In the genomic region with DNA sequence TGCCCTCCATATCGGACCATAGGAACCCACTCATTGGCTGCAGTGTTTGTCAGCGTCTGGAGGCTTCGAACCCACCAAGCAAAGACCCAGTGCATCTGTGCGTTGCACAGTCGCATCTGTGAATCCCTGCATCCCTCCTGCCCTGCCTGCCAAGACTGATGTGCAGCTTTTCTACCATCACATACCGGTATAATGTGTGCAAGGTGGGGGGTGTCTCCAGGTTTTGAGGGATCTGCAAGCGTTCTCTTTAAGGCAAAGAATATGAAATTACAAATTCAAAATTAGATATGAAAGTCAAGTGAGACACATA, we compare ENCODE assay signal across 8 cellular contexts. TPM values are rescaled to one million over a fixed set of nuclear protein-coding genes. Genes with fewer than 3 reads are reported as not detected.
DNase-seq lines count a peak whose midpoint lies in the region; ATAC-seq, FAIRE-seq and TF ChIP-seq lines count a peak whose summit lies in the region.

No MANE protein-coding gene starts in this region.

- no peak for TF ChIP-seq POLR2A in spleen (IDR thresholded peaks at IDR 0.05)

- no peak for DNase-seq in HL-60 (ENCODE audit: low read depth in 1 of 2, low spot score in 1 of 2)
- no peak for DNase-seq in spleen
- no peak for DNase-seq in HT-29 (ENCODE audit: low spot score)
- DNase-seq in RCC 7860 (ENCODE audit: low spot score), result no peak
- DNase-seq in NCI-H187 treated with DMSO at 0.1 percent for 48 hours (lab: John Stamatoyannopoulos, UW), result no peak

- H3K27ac Mint-ChIP-seq in activated T-helper 17 cell treated with anti-CD3 and anti-CD28 coated beads, Interleukin-2, amount 50 U/mL, for 72 hours, result peak overlapping the region; percentile 90

- peaks cover 8 to 21% (median 17%) of the 10 kb centered on the region in 6 donors for H3K4me1 ChIP-seq in spleen

- peaks cover 23% of the 10 kb centered on the region for H3K4me1 Mint-ChIP-seq in activated T-helper 17 cell treated with anti-CD3 and anti-CD28 coated beads, Interleukin-2, amount 50 U/mL, for 72 hours

- no peak for ATAC-seq in activated T-helper 17 cell treated with anti-CD3 and anti-CD28 coated beads, Interleukin-2, amount 50 U/mL, for 72 hours (replicated peaks)
- no peak for ATAC-seq in GM21360 (IDR thresholded peaks at IDR 0.05; ENCODE audit: unreplicated experiment)

- no peaks in the 10 kb centered on the region for H3K9me3 Mint-ChIP-seq in activated T-helper 17 cell treated with anti-CD3 and anti-CD28 coated beads, Interleukin-2, amount 50 U/mL, for 72 hours

- H3K4me3 Mint-ChIP-seq in activated T-helper 17 cell treated with anti-CD3 and anti-CD28 coated beads, Interleukin-2, amount 50 U/mL, for 72 hours, result peak overlapping the region; percentile 90

- FAIRE-seq in RCC 7860 (lab: Jason Lieb, UNC), result no peak

- no peaks in the 10 kb centered on the region for H3K27me3 Mint-ChIP-seq in activated T-helper 17 cell treated with anti-CD3 and anti-CD28 coated beads, Interleukin-2, amount 50 U/mL, for 72 hours

- no peaks in the 10 kb centered on the region for H3K36me3 Mint-ChIP-seq in activated T-helper 17 cell treated with anti-CD3 and anti-CD28 coated beads, Interleukin-2, amount 50 U/mL, for 72 hours (ENCODE audit: low read depth)

- no peak overlapping the region for H3K27ac ChIP-seq in HL-60 (replicated peaks)
- H3K27ac ChIP-seq in spleen, result peak overlapping the region in 3 of 8 donors; percentile 58 to 73 (median 71)

- H3K4me3 ChIP-seq in HL-60 (replicated peaks; ENCODE audit: insufficient read depth, low read length) (peak overlapping the region; percentile 48), iPS-18c (ENCODE audit: insufficient read depth, low read depth, low read length) (peak overlapping the region; percentile 38; the same call in 1 of the 2 replicates), spleen (peak overlapping the region; percentile 60 to 84 (median 68))

- H3K36me3 ChIP-seq in spleen, result no peaks in the 10 kb centered on the region

- no peak for TF ChIP-seq CTCF in HL-60 (IDR thresholded peaks at IDR 0.05; ENCODE audit: insufficient read depth, low read length)
- TF ChIP-seq CTCF in spleen (IDR thresholded peaks at IDR 0.05 in 8 of 11, conservative IDR thresholded peaks at IDR 0.05 in 3 of 11), result no peak

- H3K27me3 ChIP-seq in HL-60 (ENCODE audit: insufficient read depth, poor library complexity, severe bottlenecking), result peaks cover 30% of the 10 kb centered on the region
- peaks cover 0 to 4% (median 0%) of the 10 kb centered on the region in 7 donors for H3K27me3 ChIP-seq in spleen (replicated peaks in 1 of 7)

- H3K9me3 ChIP-seq in iPS-18c (ENCODE audit: control insufficient read depth, insufficient read depth, low read length) (no peaks in the 10 kb centered on the region), spleen (no peaks in the 10 kb centered on the region)

- intact Hi-C loops in spleen (cut with DNase I; ENCODE audit: low total_unique reads), result loop anchor here (5.0 kb wide), 1 partner anchor 87 kb away; no protein-coding TSS in a partner anchor

- whole genome bisulfite sequencing in spleen, 5 donors, result 6 to 15% (median 9%) methylated on average over 6 to 7 of the region's 7 CpGs

RNA-seq across cellular contexts. Expression of gene NME9, which starts 0.3 kb away (rescaled TPM):
- 1 to 10 TPM; 1.6 to 6.8 TPM for total RNA-seq in activated T-helper 17 cell treated with anti-CD3 and anti-CD28 coated beads, Interleukin-2, amount 50 U/mL, for 72 hours
- 1 to 10 TPM in 1 of 7 donors, under 1 TPM in 3, not detected in 3; 0.37 to 4.1 (median 0.54) TPM for total RNA-seq in spleen
- under 1 TPM in 2 of 3 donors, not detected in 1; 0.14 to 0.16 TPM for polyA plus RNA-seq in spleen
- 0.21 TPM in 1 of 2 replicates, not detected in the other for total RNA-seq in HT-29 (2014; rRNA removed; shearing (Covaris generic))

RNA-seq across cellular contexts. Expression of gene MRAS, which starts 18.4 kb away (rescaled TPM):
- total RNA-seq in activated T-helper 17 cell treated with anti-CD3 and anti-CD28 coated beads, Interleukin-2, amount 50 U/mL, for 72 hours, result under 1 TPM; 0.37 to 0.67 TPM
- total RNA-seq in spleen, result 10 to 100 TPM; 15.4 to 36.7 (median 24.2) TPM
- polyA plus RNA-seq in spleen, result 10 to 100 TPM in 1 of 3 donors, 1 to 10 TPM in 2; 4.1 to 18.6 (median 5.1) TPM
- total RNA-seq in HT-29 (2014; rRNA removed; shearing (Covaris generic)), result 1.3 and 2.9 TPM in 2 replicates
